1 cellular context compared by ENCODE assay signal in the genomic region with DNA sequence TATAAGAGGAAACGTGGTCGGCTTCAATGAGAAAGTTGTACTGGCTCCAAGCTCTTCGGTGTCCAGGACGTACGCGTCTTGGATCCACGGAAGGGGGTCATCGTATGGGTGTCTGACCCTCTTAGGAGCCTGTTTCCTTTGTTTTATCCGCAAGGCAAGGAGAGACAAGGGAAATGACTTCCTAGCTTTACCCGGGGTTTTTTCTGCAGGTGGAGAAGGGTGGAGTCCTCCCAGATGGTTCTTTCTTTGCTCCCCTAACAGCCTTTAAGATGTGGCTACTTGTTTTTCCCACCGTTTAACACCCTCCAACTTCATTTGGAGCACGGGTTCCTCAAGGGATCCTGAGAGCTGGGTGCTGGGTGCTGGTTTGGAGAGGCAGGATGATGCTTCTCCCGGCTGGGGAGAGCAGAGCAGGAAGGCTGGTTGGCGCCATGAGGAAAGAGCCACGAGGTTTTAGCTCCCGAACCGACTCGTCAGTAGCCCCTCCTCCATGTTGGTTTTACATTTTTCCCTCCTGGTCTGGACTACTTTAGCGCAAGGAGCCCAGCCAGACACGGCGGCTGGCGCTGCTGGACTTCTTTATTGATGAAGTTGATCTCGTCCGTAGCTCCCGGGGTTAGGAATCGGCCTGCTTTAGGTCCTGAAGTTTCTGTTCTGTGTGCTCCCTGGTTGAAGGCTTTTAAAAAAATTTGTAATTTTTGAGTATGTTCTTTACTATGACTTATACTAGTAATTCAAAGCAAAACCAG.
A peak's percentile ranks its signal among the peaks of the same experiment; 100 is the strongest.
TF ChIP-seq lines count a peak whose summit lies in the region.

No MANE protein-coding gene starts in this region.

TF ChIP-seq in K562, 482 proteins besides CTCF, POLR2A, EP300 and RAD21 (continued from another document and continues in another):
- TF ChIP-seq ZNF311 (CRISPR knock-in tag; IDR thresholded peaks at IDR 0.05) = 0 out of 2 replicates have a peak, but pooled peaks have one; percentile 27
- no peak; the same call in 1 of the 2 replicates for TF ChIP-seq PML (IDR thresholded peaks at IDR 0.05; ENCODE audit: low read length)
- TF ChIP-seq ZNF707 (CRISPR knock-in tag; conservative IDR thresholded peaks at IDR 0.05) = 0 out of 2 replicates have a peak, but pooled peaks have one; percentile 37
- no peak for TF ChIP-seq NCOR1 (IDR thresholded peaks at IDR 0.05)
- no peak for TF ChIP-seq ZNF586 (CRISPR knock-in tag; conservative IDR thresholded peaks at IDR 0.05)
- TF ChIP-seq, protein P1, sequence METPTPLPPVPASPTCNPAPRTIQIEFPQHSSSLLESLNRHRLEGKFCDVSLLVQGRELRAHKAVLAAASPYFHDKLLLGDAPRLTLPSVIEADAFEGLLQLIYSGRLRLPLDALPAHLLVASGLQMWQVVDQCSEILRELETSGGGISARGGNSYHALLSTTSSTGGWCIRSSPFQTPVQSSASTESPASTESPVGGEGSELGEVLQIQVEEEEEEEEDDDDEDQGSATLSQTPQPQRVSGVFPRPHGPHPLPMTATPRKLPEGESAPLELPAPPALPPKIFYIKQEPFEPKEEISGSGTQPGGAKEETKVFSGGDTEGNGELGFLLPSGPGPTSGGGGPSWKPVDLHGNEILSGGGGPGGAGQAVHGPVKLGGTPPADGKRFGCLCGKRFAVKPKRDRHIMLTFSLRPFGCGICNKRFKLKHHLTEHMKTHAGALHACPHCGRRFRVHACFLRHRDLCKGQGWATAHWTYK (CRISPR knock-in tag; IDR thresholded peaks at IDR 0.05) = peak; percentile 69; the same call in 1 of the 2 replicates
- TF ChIP-seq TRIM28 (IDR thresholded peaks at IDR 0.05) = 0 out of 2 replicates have a peak, but pooled peaks have one; percentile 12
- TF ChIP-seq CREM (IDR thresholded peaks at IDR 0.05; ENCODE audit: low read depth) = peak; percentile 53; the same call in 1 of the 2 replicates
- TF ChIP-seq, protein P2, sequence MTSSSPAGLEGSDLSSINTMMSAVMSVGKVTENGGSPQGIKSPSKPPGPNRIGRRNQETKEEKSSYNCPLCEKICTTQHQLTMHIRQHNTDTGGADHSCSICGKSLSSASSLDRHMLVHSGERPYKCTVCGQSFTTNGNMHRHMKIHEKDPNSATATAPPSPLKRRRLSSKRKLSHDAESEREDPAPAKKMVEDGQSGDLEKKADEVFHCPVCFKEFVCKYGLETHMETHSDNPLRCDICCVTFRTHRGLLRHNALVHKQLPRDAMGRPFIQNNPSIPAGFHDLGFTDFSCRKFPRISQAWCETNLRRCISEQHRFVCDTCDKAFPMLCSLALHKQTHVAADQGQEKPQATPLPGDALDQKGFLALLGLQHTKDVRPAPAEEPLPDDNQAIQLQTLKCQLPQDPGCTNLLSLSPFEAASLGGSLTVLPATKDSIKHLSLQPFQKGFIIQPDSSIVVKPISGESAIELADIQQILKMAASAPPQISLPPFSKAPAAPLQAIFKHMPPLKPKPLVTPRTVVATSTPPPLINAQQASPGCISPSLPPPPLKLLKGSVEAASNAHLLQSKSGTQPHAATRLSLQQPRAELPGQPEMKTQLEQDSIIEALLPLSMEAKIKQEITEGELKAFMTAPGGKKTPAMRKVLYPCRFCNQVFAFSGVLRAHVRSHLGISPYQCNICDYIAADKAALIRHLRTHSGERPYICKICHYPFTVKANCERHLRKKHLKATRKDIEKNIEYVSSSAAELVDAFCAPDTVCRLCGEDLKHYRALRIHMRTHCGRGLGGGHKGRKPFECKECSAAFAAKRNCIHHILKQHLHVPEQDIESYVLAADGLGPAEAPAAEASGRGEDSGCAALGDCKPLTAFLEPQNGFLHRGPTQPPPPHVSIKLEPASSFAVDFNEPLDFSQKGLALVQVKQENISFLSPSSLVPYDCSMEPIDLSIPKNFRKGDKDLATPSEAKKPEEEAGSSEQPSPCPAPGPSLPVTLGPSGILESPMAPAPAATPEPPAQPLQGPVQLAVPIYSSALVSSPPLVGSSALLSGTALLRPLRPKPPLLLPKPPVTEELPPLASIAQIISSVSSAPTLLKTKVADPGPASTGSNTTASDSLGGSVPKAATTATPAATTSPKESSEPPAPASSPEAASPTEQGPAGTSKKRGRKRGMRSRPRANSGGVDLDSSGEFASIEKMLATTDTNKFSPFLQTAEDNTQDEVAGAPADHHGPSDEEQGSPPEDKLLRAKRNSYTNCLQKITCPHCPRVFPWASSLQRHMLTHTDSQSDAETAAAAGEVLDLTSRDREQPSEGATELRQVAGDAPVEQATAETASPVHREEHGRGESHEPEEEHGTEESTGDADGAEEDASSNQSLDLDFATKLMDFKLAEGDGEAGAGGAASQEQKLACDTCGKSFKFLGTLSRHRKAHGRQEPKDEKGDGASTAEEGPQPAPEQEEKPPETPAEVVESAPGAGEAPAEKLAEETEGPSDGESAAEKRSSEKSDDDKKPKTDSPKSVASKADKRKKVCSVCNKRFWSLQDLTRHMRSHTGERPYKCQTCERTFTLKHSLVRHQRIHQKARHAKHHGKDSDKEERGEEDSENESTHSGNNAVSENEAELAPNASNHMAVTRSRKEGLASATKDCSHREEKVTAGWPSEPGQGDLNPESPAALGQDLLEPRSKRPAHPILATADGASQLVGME (CRISPR knock-in tag; IDR thresholded peaks at IDR 0.05) = peak; percentile 64; the same call in 1 of the 2 replicates
- peak; percentile 23 for TF ChIP-seq POLR2AphosphoS5 (IDR thresholded peaks at IDR 0.05; ENCODE audit: control insufficient read depth, insufficient read depth, low read depth, low read length)
- TF ChIP-seq GTF2F1 (IDR thresholded peaks at IDR 0.05; ENCODE audit: low read depth, low read length) = no peak; the same call in 1 of the 2 replicates
- TF ChIP-seq KLF10 (CRISPR knock-in tag; IDR thresholded peaks at IDR 0.05) = no peak
- no peak for TF ChIP-seq NCOA2 (IDR thresholded peaks at IDR 0.05; ENCODE audit: partially characterized antibody in 2 of 2)
- TF ChIP-seq, protein P3, sequence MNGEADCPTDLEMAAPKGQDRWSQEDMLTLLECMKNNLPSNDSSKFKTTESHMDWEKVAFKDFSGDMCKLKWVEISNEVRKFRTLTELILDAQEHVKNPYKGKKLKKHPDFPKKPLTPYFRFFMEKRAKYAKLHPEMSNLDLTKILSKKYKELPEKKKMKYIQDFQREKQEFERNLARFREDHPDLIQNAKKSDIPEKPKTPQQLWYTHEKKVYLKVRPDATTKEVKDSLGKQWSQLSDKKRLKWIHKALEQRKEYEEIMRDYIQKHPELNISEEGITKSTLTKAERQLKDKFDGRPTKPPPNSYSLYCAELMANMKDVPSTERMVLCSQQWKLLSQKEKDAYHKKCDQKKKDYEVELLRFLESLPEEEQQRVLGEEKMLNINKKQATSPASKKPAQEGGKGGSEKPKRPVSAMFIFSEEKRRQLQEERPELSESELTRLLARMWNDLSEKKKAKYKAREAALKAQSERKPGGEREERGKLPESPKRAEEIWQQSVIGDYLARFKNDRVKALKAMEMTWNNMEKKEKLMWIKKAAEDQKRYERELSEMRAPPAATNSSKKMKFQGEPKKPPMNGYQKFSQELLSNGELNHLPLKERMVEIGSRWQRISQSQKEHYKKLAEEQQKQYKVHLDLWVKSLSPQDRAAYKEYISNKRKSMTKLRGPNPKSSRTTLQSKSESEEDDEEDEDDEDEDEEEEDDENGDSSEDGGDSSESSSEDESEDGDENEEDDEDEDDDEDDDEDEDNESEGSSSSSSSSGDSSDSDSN (IDR thresholded peaks at IDR 0.05; ENCODE audit: borderline replicate concordance in 1 of 2, low read depth in 2 of 2, low read length in 2 of 2) = no peak; a peak in 2 of 4 replicates
- no peak for TF ChIP-seq MAFG (tag; conservative IDR thresholded peaks at IDR 0.05)
- TF ChIP-seq KDM4B (IDR thresholded peaks at IDR 0.05; ENCODE audit: borderline replicate concordance in 2 of 2, low read depth in 1 of 2) = no peak
- TF ChIP-seq, protein P4, sequence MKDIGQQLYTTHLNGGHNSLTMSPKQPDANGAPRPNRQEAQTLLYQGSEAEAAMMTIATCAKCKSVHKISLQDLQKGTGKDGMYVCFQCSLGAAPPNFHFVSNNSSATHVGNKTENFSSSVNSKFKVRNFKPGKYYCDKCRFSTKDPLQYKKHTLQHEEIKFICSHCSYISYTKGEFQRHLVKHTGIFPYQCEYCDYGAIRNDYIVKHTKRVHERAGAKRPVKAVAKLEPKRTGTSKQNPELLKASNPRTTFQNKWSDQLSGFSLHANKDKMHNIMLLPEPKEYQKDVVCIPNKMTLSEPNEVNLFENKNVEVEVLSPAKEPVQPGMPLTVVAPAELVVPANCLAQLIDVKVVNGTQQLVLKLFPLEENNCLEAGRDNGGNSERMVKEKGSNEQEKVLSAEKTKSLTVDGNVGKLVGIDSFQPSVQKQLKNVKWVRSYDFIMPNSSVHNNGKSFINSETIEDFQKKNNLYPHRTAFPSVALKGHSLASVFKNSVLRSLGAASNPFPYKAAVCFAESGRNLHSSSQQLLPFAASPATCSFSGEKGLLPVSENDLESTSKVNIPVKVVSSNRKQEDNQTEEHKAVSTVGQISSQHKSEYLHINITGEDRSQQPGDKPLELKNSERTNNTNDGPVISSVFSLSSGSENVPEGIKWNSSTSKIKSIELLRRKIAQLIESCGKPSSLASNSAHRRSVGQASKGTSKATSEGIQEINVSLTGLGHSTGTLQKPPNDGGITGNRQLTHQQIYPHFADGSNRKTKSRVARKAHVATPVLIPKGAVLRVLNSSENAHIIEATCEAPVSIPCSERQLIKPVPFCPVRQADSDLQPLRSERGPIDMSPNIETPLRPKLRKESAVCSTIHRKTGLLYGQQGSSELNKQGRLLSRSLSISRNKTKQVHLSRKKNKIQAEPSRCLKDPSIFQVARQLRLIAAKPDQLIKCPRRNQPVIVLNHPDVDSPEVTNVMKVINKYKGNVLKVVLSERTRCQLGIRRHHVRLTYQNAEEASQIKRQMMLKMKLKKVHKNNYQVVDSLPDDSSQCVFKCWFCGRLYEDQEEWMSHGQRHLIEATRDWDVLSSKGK (CRISPR knock-in tag; IDR thresholded peaks at IDR 0.05) = no peak
- TF ChIP-seq HDAC3 (IDR thresholded peaks at IDR 0.05; ENCODE audit: borderline replicate concordance, partially characterized antibody) = no peak
- no peak for TF ChIP-seq CBX8 (IDR thresholded peaks at IDR 0.05; ENCODE audit: borderline replicate concordance, extremely low read depth, low read depth, low read length, poor library complexity, severe bottlenecking)
- no peak for TF ChIP-seq MYBL2 (IDR thresholded peaks at IDR 0.05; ENCODE audit: low read depth)
- TF ChIP-seq MYBL2 (CRISPR knock-in tag; IDR thresholded peaks at IDR 0.05; ENCODE audit: borderline replicate concordance) = no peak
- no peak for TF ChIP-seq TGIF2 (CRISPR knock-in tag; IDR thresholded peaks at IDR 0.05)
- TF ChIP-seq DMBX1 (CRISPR knock-in tag; IDR thresholded peaks at IDR 0.05; ENCODE audit: borderline replicate concordance) = peak; percentile 75; the same call in 1 of the 2 replicates
- no peak for TF ChIP-seq CAMTA2 (CRISPR knock-in tag; conservative IDR thresholded peaks at IDR 0.05)
- no peak; a peak in 1 of 4 replicates for TF ChIP-seq SIN3A (IDR thresholded peaks at IDR 0.05; ENCODE audit: borderline replicate concordance in 2 of 2, control insufficient read depth in 1 of 2, low read depth in 2 of 2, low read length in 2 of 2)
- TF ChIP-seq, protein P5, sequence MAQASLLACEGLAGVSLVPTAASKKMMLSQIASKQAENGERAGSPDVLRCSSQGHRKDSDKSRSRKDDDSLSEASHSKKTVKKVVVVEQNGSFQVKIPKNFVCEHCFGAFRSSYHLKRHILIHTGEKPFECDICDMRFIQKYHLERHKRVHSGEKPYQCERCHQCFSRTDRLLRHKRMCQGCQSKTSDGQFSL (CRISPR knock-in tag; IDR thresholded peaks at IDR 0.05) = no peak
- TF ChIP-seq, protein P5 (tag; IDR thresholded peaks at IDR 0.05) = no peak
- TF ChIP-seq ZNF41 (CRISPR knock-in tag; conservative IDR thresholded peaks at IDR 0.05) = no peak
- peak; percentile 98 for TF ChIP-seq MYC (IDR thresholded peaks at IDR 0.05; ENCODE audit: low read depth, low read length)
- 0 out of 2 replicates have a peak, but pooled peaks have one; percentile 52 for TF ChIP-seq MYC (CRISPR knock-in tag; IDR thresholded peaks at IDR 0.05; ENCODE audit: borderline replicate concordance, low read depth)
- no peak for TF ChIP-seq ZNF408 (CRISPR knock-in tag; IDR thresholded peaks at IDR 0.05; ENCODE audit: low read depth)
- no peak for TF ChIP-seq ZNF212 (CRISPR knock-in tag; IDR thresholded peaks at IDR 0.05)
- TF ChIP-seq TAF9B (IDR thresholded peaks at IDR 0.05; ENCODE audit: partially characterized antibody) = peak; percentile 86
- TF ChIP-seq RBM34 (IDR thresholded peaks at IDR 0.05; ENCODE audit: borderline replicate concordance, insufficient read depth, low read length) = no peak
- no peak for TF ChIP-seq GTF2A2 (tag; IDR thresholded peaks at IDR 0.05)
- TF ChIP-seq DDX20 (tag; IDR thresholded peaks at IDR 0.05; ENCODE audit: low read depth) = no peak
- TF ChIP-seq FOXJ3 (CRISPR knock-in tag; IDR thresholded peaks at IDR 0.05) = no peak
- TF ChIP-seq, protein P6, sequence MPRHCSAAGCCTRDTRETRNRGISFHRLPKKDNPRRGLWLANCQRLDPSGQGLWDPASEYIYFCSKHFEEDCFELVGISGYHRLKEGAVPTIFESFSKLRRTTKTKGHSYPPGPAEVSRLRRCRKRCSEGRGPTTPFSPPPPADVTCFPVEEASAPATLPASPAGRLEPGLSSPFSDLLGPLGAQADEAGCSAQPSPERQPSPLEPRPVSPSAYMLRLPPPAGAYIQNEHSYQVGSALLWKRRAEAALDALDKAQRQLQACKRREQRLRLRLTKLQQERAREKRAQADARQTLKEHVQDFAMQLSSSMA (CRISPR knock-in tag; IDR thresholded peaks at IDR 0.05) = no peak
- TF ChIP-seq CHD1 (IDR thresholded peaks at IDR 0.05; ENCODE audit: low read length) = peak; percentile 57
- peak in 1 of 2 experiments; percentile 78; a peak in 2 of 4 replicates for TF ChIP-seq HDAC1 (IDR thresholded peaks at IDR 0.05)
- TF ChIP-seq GATAD2B (IDR thresholded peaks at IDR 0.05; ENCODE audit: borderline replicate concordance) = no peak
- no peak for TF ChIP-seq PHB (CRISPR knock-in tag; IDR thresholded peaks at IDR 0.05)
- TF ChIP-seq NCOA1 (IDR thresholded peaks at IDR 0.05; ENCODE audit: low read depth) = 0 out of 2 replicates have a peak, but pooled peaks have one; percentile 9
- peak; percentile 32; the same call in 1 of the 2 replicates for TF ChIP-seq DPF2 (IDR thresholded peaks at IDR 0.05)
- TF ChIP-seq, protein P7, sequence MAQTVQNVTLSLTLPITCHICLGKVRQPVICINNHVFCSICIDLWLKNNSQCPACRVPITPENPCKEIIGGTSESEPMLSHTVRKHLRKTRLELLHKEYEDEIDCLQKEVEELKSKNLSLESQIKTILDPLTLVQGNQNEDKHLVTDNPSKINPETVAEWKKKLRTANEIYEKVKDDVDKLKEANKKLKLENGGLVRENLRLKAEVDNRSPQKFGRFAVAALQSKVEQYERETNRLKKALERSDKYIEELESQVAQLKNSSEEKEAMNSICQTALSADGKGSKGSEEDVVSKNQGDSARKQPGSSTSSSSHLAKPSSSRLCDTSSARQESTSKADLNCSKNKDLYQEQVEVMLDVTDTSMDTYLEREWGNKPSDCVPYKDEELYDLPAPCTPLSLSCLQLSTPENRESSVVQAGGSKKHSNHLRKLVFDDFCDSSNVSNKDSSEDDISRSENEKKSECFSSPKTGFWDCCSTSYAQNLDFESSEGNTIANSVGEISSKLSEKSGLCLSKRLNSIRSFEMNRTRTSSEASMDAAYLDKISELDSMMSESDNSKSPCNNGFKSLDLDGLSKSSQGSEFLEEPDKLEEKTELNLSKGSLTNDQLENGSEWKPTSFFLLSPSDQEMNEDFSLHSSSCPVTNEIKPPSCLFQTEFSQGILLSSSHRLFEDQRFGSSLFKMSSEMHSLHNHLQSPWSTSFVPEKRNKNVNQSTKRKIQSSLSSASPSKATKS (CRISPR knock-in tag; IDR thresholded peaks at IDR 0.05) = no peak
- TF ChIP-seq SOX6 (IDR thresholded peaks at IDR 0.05) = no peak; the same call in 1 of the 2 replicates
